ENCODE assay signal across 30 cellular contexts in the genomic region with DNA sequence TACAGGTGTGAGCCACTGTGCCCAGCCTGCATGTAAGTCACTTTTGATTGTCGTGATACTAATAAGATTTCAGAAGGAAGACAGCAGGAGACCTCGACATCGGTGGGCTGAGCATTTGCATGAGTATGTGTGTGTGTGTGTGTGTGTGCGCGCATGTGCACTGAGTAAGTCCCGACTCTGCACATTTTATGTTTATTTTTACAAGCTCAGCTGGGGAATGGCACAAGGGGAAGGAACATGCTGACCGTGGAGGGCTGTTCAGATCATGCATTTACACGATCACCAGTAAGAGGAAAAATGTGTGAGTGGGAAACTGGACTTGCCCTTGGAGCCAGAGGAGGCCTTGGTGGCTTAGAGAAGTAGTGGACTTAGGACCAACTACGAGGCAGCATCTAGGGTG. TPM values are rescaled to one million over a fixed set of nuclear protein-coding genes. Genes with fewer than 3 reads are reported as not detected.
DNase-seq lines count a peak whose midpoint lies in the region; ATAC-seq and TF ChIP-seq lines count a peak whose summit lies in the region.
"Had no signal": no experiment of that assay in that cellular context is flagged by ENCODE, and none has a peak within 500 bp of the region (broad histone marks: within the 10 kb centered on the region; RNA-seq: fewer than 3 reads in every experiment).

No MANE protein-coding gene starts in this region.

- POLR2A ChIA-PET in activated CD4-positive, alpha-beta memory T cell treated with anti-CD3 and anti-CD28 coated beads, Interleukin-2, amount 10 ng/mL, durations not matched to agents 7 days and 5 days (lab: Charles Lee): no interaction called here

- CTCF ChIA-PET in activated CD4-positive, alpha-beta memory T cell treated with anti-CD3 and anti-CD28 coated beads, Interleukin-2, amount 10 ng/mL, durations not matched to agents 7 days and 5 days (lab: Charles Lee): no interaction called here

- ATAC-seq in activated T-cell treated with anti-CD3 and anti-CD28 coated beads, Interleukin-2, amount 50 U/mL, for 72 hours (replicated peaks in 1 of 2): no peak
- ATAC-seq: Panc1, right cardiac atrium had no signal

- H3K36me3 ChIP-seq in colonic mucosa: no peaks in the 10 kb centered on the region
- H3K36me3 ChIP-seq: breast epithelium, thyroid gland had no signal

- no peak overlapping the region for H3K4me3 ChIP-seq in colonic mucosa
- H3K4me3 ChIP-seq: breast epithelium, SK-N-MC, thyroid gland had no signal

- no peaks in the 10 kb centered on the region for H3K9me3 ChIP-seq in colonic mucosa
- H3K9me3 ChIP-seq: breast epithelium, thyroid gland had no signal

- intact Hi-C loops in colonic mucosa (cut with DNase I): no loop called here

- no peaks in the 10 kb centered on the region for H3K27me3 ChIP-seq in colonic mucosa
- H3K27me3 ChIP-seq: breast epithelium, thyroid gland had no signal

- H3K4me1 Mint-ChIP-seq in activated T-cell treated with anti-CD3 and anti-CD28 coated beads, Interleukin-2, amount 50 U/mL, for 72 hours (ENCODE audit: low read depth): peaks cover 78% of the 10 kb centered on the region
- peaks cover 57% of the 10 kb centered on the region for H3K4me1 Mint-ChIP-seq in activated CD4-positive, alpha-beta memory T cell treated with anti-CD3 and anti-CD28 coated beads, Interleukin-2, amount 10 ng/mL, durations not matched to agents 7 days and 5 days
- H3K4me1 Mint-ChIP-seq in neural crest cell: peaks cover 9% of the 10 kb centered on the region

- H3K27ac Mint-ChIP-seq in activated T-cell treated with anti-CD3 and anti-CD28 coated beads, Interleukin-2, amount 50 U/mL, for 72 hours: peak overlapping the region; percentile 48
- peak overlapping the region; percentile 54 for H3K27ac Mint-ChIP-seq in activated CD4-positive, alpha-beta memory T cell treated with anti-CD3 and anti-CD28 coated beads, Interleukin-2, amount 10 ng/mL, durations not matched to agents 7 days and 5 days
- H3K27ac Mint-ChIP-seq in neural crest cell (ENCODE audit: unreplicated experiment): peak overlapping the region; percentile 43
- H3K27ac Mint-ChIP-seq: dendritic cell treated with granulocyte-macrophage colony-stimulating factor and Interleukin-4, amounts not matched to agents 40 ng/mL and 50 ng/mL, for 4 days had no signal

- DNase-seq in activated T-cell treated with anti-CD3 and anti-CD28 coated beads, Interleukin-2, amount 50 U/mL, for 72 hours: no peak
- DNase-seq in activated T-cell treated with anti-CD3 and anti-CD28 coated beads for 4 hours (no peak), colonic mucosa (peak; percentile 15), neural crest cell (ENCODE audit: low read depth, low spot score) (no peak), HK-2 (ENCODE audit: unreplicated experiment) (no peak), T-helper 9 cell (no peak), DMS79 (lab: John Stamatoyannopoulos, UW) (no peak)
- no peak for DNase-seq in activated CD4-positive, alpha-beta memory T cell treated with anti-CD3 and anti-CD28 coated beads, Interleukin-2, amount 10 ng/mL, durations not matched to agents 7 days and 5 days
- DNase-seq: ACHN; activated CD4-positive, CD25-positive, alpha-beta regulatory T cell; hippocampal formation; islet precursor cell; mammary epithelial cell; naive B cell; NCI-H1092; NCI-H2029 treated with DMSO at 0.1 percent for 48 hours; NCI-H446 treated with DMSO at 0.1 percent for 48 hours; NK-92 treated with Interleukin-12 subunit alpha and Interleukin-12 subunit beta, amount 100 ng/mL, for 24 hours; T1000; thyroid gland had no signal

- no peak overlapping the region for H3K4me3 Mint-ChIP-seq in activated T-cell treated with anti-CD3 and anti-CD28 coated beads, Interleukin-2, amount 50 U/mL, for 72 hours
- H3K4me3 Mint-ChIP-seq in activated CD4-positive, alpha-beta memory T cell treated with anti-CD3 and anti-CD28 coated beads, Interleukin-2, amount 10 ng/mL, durations not matched to agents 7 days and 5 days: no peak overlapping the region
- no peak overlapping the region for H3K4me3 Mint-ChIP-seq in neural crest cell
- H3K4me3 Mint-ChIP-seq: CD14-positive monocyte; dendritic cell treated with granulocyte-macrophage colony-stimulating factor and Interleukin-4, amounts not matched to agents 40 ng/mL and 50 ng/mL, for 4 days had no signal

- no peak overlapping the region for H3K27ac ChIP-seq in colonic mucosa
- H3K27ac ChIP-seq: breast epithelium, SK-N-MC, thyroid gland had no signal

- peaks cover 40 to 72% of the 10 kb centered on the region in 2 donors for H3K36me3 Mint-ChIP-seq in activated T-cell treated with anti-CD3 and anti-CD28 coated beads, Interleukin-2, amount 50 U/mL, for 72 hours (ENCODE audit: insufficient read depth in 2 of 2)
- H3K36me3 Mint-ChIP-seq in activated CD4-positive, alpha-beta memory T cell treated with anti-CD3 and anti-CD28 coated beads, Interleukin-2, amount 10 ng/mL, durations not matched to agents 7 days and 5 days (ENCODE audit: low read depth): peaks cover 94% of the 10 kb centered on the region
- H3K36me3 Mint-ChIP-seq in neural crest cell (ENCODE audit: low read depth): peaks cover 3% of the 10 kb centered on the region
- H3K36me3 Mint-ChIP-seq: CD14-positive monocyte had no signal

- H3K4me1 ChIP-seq in colonic mucosa: peaks cover 4% of the 10 kb centered on the region
- H3K4me1 ChIP-seq: breast epithelium, thyroid gland had no signal

- H3K27me3 Mint-ChIP-seq in activated T-cell treated with anti-CD3 and anti-CD28 coated beads, Interleukin-2, amount 50 U/mL, for 72 hours (ENCODE audit: low read depth): no peaks in the 10 kb centered on the region
- no peaks in the 10 kb centered on the region for H3K27me3 Mint-ChIP-seq in activated CD4-positive, alpha-beta memory T cell treated with anti-CD3 and anti-CD28 coated beads, Interleukin-2, amount 10 ng/mL, durations not matched to agents 7 days and 5 days
- no peaks in the 10 kb centered on the region for H3K27me3 Mint-ChIP-seq in neural crest cell (ENCODE audit: low read depth)
- H3K27me3 Mint-ChIP-seq: naive B cell had no signal

- H3K9me3 Mint-ChIP-seq in activated T-cell treated with anti-CD3 and anti-CD28 coated beads, Interleukin-2, amount 50 U/mL, for 72 hours: peaks cover 0 to 2% of the 10 kb centered on the region in 2 donors
- no peaks in the 10 kb centered on the region for H3K9me3 Mint-ChIP-seq in activated CD4-positive, alpha-beta memory T cell treated with anti-CD3 and anti-CD28 coated beads, Interleukin-2, amount 10 ng/mL, durations not matched to agents 7 days and 5 days
- H3K9me3 Mint-ChIP-seq in neural crest cell: peaks cover 8% of the 10 kb centered on the region

- no peak overlapping the region for H3K9ac ChIP-seq in colonic mucosa (ENCODE audit: low read depth in 2 of 2, low read length in 2 of 2)

- TF ChIP-seq CTCF in colonic mucosa (IDR thresholded peaks at IDR 0.05): no peak
- TF ChIP-seq CTCF in neural crest cell (conservative IDR thresholded peaks at IDR 0.05): no peak

RNA-seq across cellular contexts. Expression of a gene that starts 41.4 kb away (rescaled TPM):
- total RNA-seq in activated T-cell treated with anti-CD3 and anti-CD28 coated beads, Interleukin-2, amount 50 U/mL, for 72 hours: 1,000 to 10,000 TPM in 1 of 2 donors, 100 to 1,000 TPM in 1; 848 to 1,110 TPM
- 100 to 1,000 TPM; 437 to 446 TPM for total RNA-seq in activated CD4-positive, alpha-beta memory T cell treated with anti-CD3 and anti-CD28 coated beads, Interleukin-2, amount 10 ng/mL, durations not matched to agents 7 days and 5 days
- 1 to 10 TPM; 1.7 to 2.4 TPM for total RNA-seq in colonic mucosa
- total RNA-seq in neural crest cell: not detected in 2 replicates
- total RNA-seq: endothelial cell of umbilical vein, G401, LHCN-M2, mammary epithelial cell, osteoblast had no signal

RNA-seq across cellular contexts. Expression of a gene that starts 43.5 kb away (rescaled TPM):
- 10 to 100 TPM; 23.7 to 30.0 TPM for total RNA-seq in activated T-cell treated with anti-CD3 and anti-CD28 coated beads, Interleukin-2, amount 50 U/mL, for 72 hours
- 10 to 100 TPM; 22.1 to 24.5 TPM for total RNA-seq in activated CD4-positive, alpha-beta memory T cell treated with anti-CD3 and anti-CD28 coated beads, Interleukin-2, amount 10 ng/mL, durations not matched to agents 7 days and 5 days
- total RNA-seq in colonic mucosa: 10 to 100 TPM; 11.5 to 16.0 TPM
- not detected in 2 replicates for total RNA-seq in neural crest cell
- total RNA-seq: G401 had no signal

Comparison
In these comparisons a context has a peak if more than half of its experiments do, and no peak if none do; other contexts are left out.
1. RNA of a gene that starts 41.4 kb away (total RNA-seq): 848 to 1,110 TPM in activated T-cell treated with anti-CD3 and anti-CD28 coated beads, Interleukin-2, amount 50 U/mL, for 72 hours and 437 to 446 TPM in activated CD4-positive, alpha-beta memory T cell treated with anti-CD3 and anti-CD28 coated beads, Interleukin-2, amount 10 ng/mL, durations not matched to agents 7 days and 5 days; 1.7 to 2.4 TPM in colonic mucosa and not detected in neural crest cell; every median in the first group is over 100 times any median in the second.
2. RNA of a gene that starts 43.5 kb away (total RNA-seq): 23.7 to 30.0 TPM in activated T-cell treated with anti-CD3 and anti-CD28 coated beads, Interleukin-2, amount 50 U/mL, for 72 hours, 22.1 to 24.5 TPM in activated CD4-positive, alpha-beta memory T cell treated with anti-CD3 and anti-CD28 coated beads, Interleukin-2, amount 10 ng/mL, durations not matched to agents 7 days and 5 days and 11.5 to 16.0 TPM in colonic mucosa; not detected in neural crest cell; every median in the first group is over 10 times any median in the second.
3. Peak in every context shown above with its lines, with median percentiles within 50 percentile points of each other: H3K27ac Mint-ChIP-seq.